In the genomic region with DNA sequence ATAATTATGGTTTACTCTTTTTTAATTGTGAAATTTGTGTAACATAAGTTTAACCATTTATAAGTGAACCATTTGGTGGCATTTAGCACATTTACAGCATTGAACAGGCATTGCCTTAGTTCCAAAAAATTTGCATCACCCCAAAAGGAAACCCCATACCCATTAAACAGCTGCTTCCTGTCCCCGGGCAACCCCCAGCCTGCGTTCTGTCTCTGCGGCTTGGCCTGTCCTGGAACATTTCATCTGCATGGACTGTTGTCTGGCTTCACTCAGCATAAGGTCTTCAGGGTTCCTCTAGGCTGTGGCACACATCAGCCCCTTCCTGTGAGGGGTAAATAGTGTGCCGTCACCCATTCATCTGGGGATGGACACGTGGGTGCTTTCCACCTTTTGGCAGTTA, we compare ENCODE assay signal across 34 cellular contexts. TPM values are rescaled to one million over a fixed set of nuclear protein-coding genes. Genes with fewer than 3 reads are reported as not detected.
DNase-seq lines count a peak whose midpoint lies in the region; ATAC-seq and TF ChIP-seq lines count a peak whose summit lies in the region.
"Had no signal": no experiment of that assay in that cellular context is flagged by ENCODE, and none has a peak within 500 bp of the region (broad histone marks: within the 10 kb centered on the region; RNA-seq: fewer than 3 reads in every experiment).

No MANE protein-coding gene starts in this region.

- no peaks in the 10 kb centered on the region for H3K9me3 ChIP-seq in OCI-LY7 (ENCODE audit: low read length)
- no peaks in the 10 kb centered on the region for H3K9me3 ChIP-seq in CD8-positive, alpha-beta memory T cell (ENCODE audit: low read length)
- H3K9me3 ChIP-seq: heart left ventricle, thoracic aorta, uterus had no signal

- peaks cover 0 to 2% (median 0%) of the 10 kb centered on the region in 3 donors for H3K36me3 Mint-ChIP-seq in CD8-positive, alpha-beta memory T cell
- H3K36me3 Mint-ChIP-seq: activated naive CD8-positive, alpha-beta T cell had no signal

- CTCF ChIA-PET in OCI-LY7 (lab: Charles Lee; ENCODE audit: unreplicated experiment) = no interaction called here
- CTCF ChIA-PET in CD8-positive, alpha-beta memory T cell (lab: Charles Lee) = interaction anchor here (1.0 kb wide), 1 partner anchor 21 kb away, joined by 3 read pairs; no protein-coding TSS in a partner anchor

- H3K27me3 ChIP-seq in CD8-positive, alpha-beta memory T cell (ENCODE audit: insufficient read depth, low read length, poor library complexity, severe bottlenecking) = no peaks in the 10 kb centered on the region
- H3K27me3 ChIP-seq: uterus had no signal

- peaks cover 52% of the 10 kb centered on the region for H3K27me3 Mint-ChIP-seq in stimulated activated naive CD8-positive, alpha-beta T cell treated with anti-CD3 and anti-CD28 coated beads, Interleukin-15, amount 100 ng/mL, for 72 hours
- peaks cover 20 to 33% of the 10 kb centered on the region in 2 donors for H3K27me3 Mint-ChIP-seq in CD8-positive, alpha-beta memory T cell

- peaks cover 0 to 5% of the 10 kb centered on the region in 2 donors for H3K9me3 Mint-ChIP-seq in stimulated activated naive CD8-positive, alpha-beta T cell treated with anti-CD3 and anti-CD28 coated beads, Interleukin-15, amount 100 ng/mL, for 72 hours
- H3K9me3 Mint-ChIP-seq in CD8-positive, alpha-beta memory T cell = no peaks in the 10 kb centered on the region
- H3K9me3 Mint-ChIP-seq: activated T-helper 2 cell treated with anti-CD3 and anti-CD28 coated beads, Interferon-gamma antibody, Interleukin-2, Interleukin-4, amounts not matched to agents 10 μg/mL and 5 μg/mL and 100 μg/mL, durations not matched to agents 14 hours and 24 hours and 36 hours; stimulated activated naive CD8-positive, alpha-beta T cell treated with anti-CD3 and anti-CD28 coated beads, Interleukin-15, Interleukin-2, amounts not matched to agents 100 ng/mL and 50 ng/mL, for 24 hours had no signal

- peaks cover 15% of the 10 kb centered on the region for H3K4me1 Mint-ChIP-seq in stimulated activated naive CD8-positive, alpha-beta T cell treated with anti-CD3 and anti-CD28 coated beads, Interleukin-15, amount 100 ng/mL, for 72 hours
- H3K4me1 Mint-ChIP-seq in CD8-positive, alpha-beta memory T cell = peaks cover 0 to 4% (median 0%) of the 10 kb centered on the region in 3 donors
- H3K4me1 Mint-ChIP-seq: activated CD4-positive, alpha-beta T cell treated with anti-CD3 and anti-CD28 coated beads for 36 hours had no signal

- H3K4me3 ChIP-seq in OCI-LY7 (ENCODE audit: low read depth, low read length, poor library complexity, severe bottlenecking) = no peak overlapping the region
- H3K4me3 ChIP-seq in CD8-positive, alpha-beta memory T cell (ENCODE audit: low read length) = no peak overlapping the region
- H3K4me3 ChIP-seq: heart left ventricle, thoracic aorta, uterus had no signal

- intact Hi-C loops in OCI-LY7 (cut with micrococcal nuclease; ENCODE audit: unreplicated experiment) = no loop called here

- ATAC-seq in stimulated activated naive CD8-positive, alpha-beta T cell treated with anti-CD3 and anti-CD28 coated beads, Interleukin-15, amount 100 ng/mL, for 72 hours = peak; percentile 68
- no peak for ATAC-seq in stimulated activated naive CD8-positive, alpha-beta T cell treated with anti-CD3 and anti-CD28 coated beads, Interleukin-15, Interleukin-2, amounts not matched to agents 100 U/mL and 50 U/mL, for 24 hours
- ATAC-seq in HG02759 (IDR thresholded peaks at IDR 0.05; ENCODE audit: unreplicated experiment) = peak; percentile 38
- no peak for ATAC-seq in GM21737 (IDR thresholded peaks at IDR 0.05; ENCODE audit: unreplicated experiment)
- ATAC-seq: activated CD4-positive, alpha-beta T cell treated with anti-CD3 and anti-CD28 coated beads for 36 hours; heart left ventricle; left ventricle myocardium superior; Panc1 had no signal

- POLR2A ChIA-PET in OCI-LY7 (lab: Charles Lee) = interaction anchor here (0.6 kb wide), 1 partner anchor 104 kb away, joined by 3 read pairs; no protein-coding TSS in a partner anchor
- POLR2A ChIA-PET in CD8-positive, alpha-beta memory T cell (lab: Charles Lee) = no interaction called here

- H3K4me1 ChIP-seq in OCI-LY7 (ENCODE audit: insufficient read depth, low read length, poor library complexity, severe bottlenecking) = peaks cover 8% of the 10 kb centered on the region
- no peaks in the 10 kb centered on the region for H3K4me1 ChIP-seq in CD8-positive, alpha-beta memory T cell (ENCODE audit: insufficient read depth, low read length)
- H3K4me1 ChIP-seq: heart left ventricle, parathyroid adenoma, uterus had no signal

- no peaks in the 10 kb centered on the region for H3K36me3 ChIP-seq in OCI-LY7 (ENCODE audit: insufficient read depth, low read length)
- no peaks in the 10 kb centered on the region for H3K36me3 ChIP-seq in CD8-positive, alpha-beta memory T cell (ENCODE audit: insufficient read depth, low read length)
- H3K36me3 ChIP-seq: heart left ventricle, thoracic aorta, uterus had no signal

- peak overlapping the region in 1 of 2 donors; percentile 80 for H3K27ac Mint-ChIP-seq in stimulated activated naive CD8-positive, alpha-beta T cell treated with anti-CD3 and anti-CD28 coated beads, Interleukin-15, amount 100 ng/mL, for 72 hours
- no peak overlapping the region for H3K27ac Mint-ChIP-seq in CD8-positive, alpha-beta memory T cell
- H3K27ac Mint-ChIP-seq: activated CD4-positive, alpha-beta T cell treated with anti-CD3 and anti-CD28 coated beads for 36 hours; activated naive CD8-positive, alpha-beta T cell; activated T-helper 2 cell treated with anti-CD3 and anti-CD28 coated beads, Interferon-gamma antibody, Interleukin-2, Interleukin-4, amounts not matched to agents 10 μg/mL and 5 μg/mL and 100 μg/mL, durations not matched to agents 14 hours and 24 hours and 36 hours; stimulated activated naive CD8-positive, alpha-beta T cell treated with anti-CD3 and anti-CD28 coated beads, Interleukin-15, Interleukin-2, amounts not matched to agents 100 ng/mL and 50 ng/mL, for 24 hours had no signal

- no peaks in the 10 kb centered on the region for H3K9me2 ChIP-seq in OCI-LY7 (ENCODE audit: insufficient read depth, low read length)

- peak in 1 of 2 donors; percentile 40 for DNase-seq in stimulated activated naive CD8-positive, alpha-beta T cell treated with anti-CD3 and anti-CD28 coated beads, Interleukin-15, amount 100 ng/mL, for 72 hours
- no peak for DNase-seq in stimulated activated naive CD8-positive, alpha-beta T cell treated with anti-CD3 and anti-CD28 coated beads, Interleukin-15, Interleukin-2, amounts not matched to agents 100 U/mL and 50 U/mL, for 24 hours
- DNase-seq in OCI-LY7 (ENCODE audit: low spot score) (no peak), dermis blood vessel endothelial cell (no peak), NCI-H1417 treated with DMSO at 0.1 percent for 48 hours (lab: John Stamatoyannopoulos, UW) (no peak)
- no peak for DNase-seq in CD8-positive, alpha-beta memory T cell
- DNase-seq: activated CD4-positive, alpha-beta T cell treated with anti-CD3 and anti-CD28 coated beads for 36 hours; activated CD8-positive, alpha-beta memory T cell treated with anti-CD3 and anti-CD28 coated beads for 24 hours; activated T-cell treated with anti-CD3 and anti-CD28 coated beads for 4 hours; anterior cingulate cortex; DMS153; foreskin melanocyte; H7; heart left ventricle; IMR-90; left ventricle myocardium superior; NCI-H1105 treated with DMSO at 0.1 percent for 48 hours; NCI-H2029 treated with DMSO at 0.1 percent for 48 hours; NCI-H345; NCI-H748 treated with DMSO at 0.1 percent for 48 hours; SHP77; small intestine; SW 1271; T-helper 9 cell; uterus had no signal

- no peak overlapping the region for H2AFZ ChIP-seq in OCI-LY7 (ENCODE audit: low read length)
- H2AFZ ChIP-seq: parathyroid adenoma had no signal

- no peaks in the 10 kb centered on the region for H3K79me2 ChIP-seq in OCI-LY7 (ENCODE audit: insufficient read depth, low read depth, low read length)
- H3K79me2 ChIP-seq: parathyroid adenoma had no signal

- no peak overlapping the region for H3K4me3 Mint-ChIP-seq in stimulated activated naive CD8-positive, alpha-beta T cell treated with anti-CD3 and anti-CD28 coated beads, Interleukin-15, amount 100 ng/mL, for 72 hours
- no peak overlapping the region for H3K4me3 Mint-ChIP-seq in CD8-positive, alpha-beta memory T cell
- H3K4me3 Mint-ChIP-seq: activated CD4-positive, alpha-beta T cell treated with anti-CD3 and anti-CD28 coated beads for 36 hours; activated naive CD8-positive, alpha-beta T cell; stimulated activated naive CD8-positive, alpha-beta T cell treated with anti-CD3 and anti-CD28 coated beads, Interleukin-15, Interleukin-2, amounts not matched to agents 100 ng/mL and 50 ng/mL, for 24 hours had no signal

- no peak overlapping the region for H3K27ac ChIP-seq in OCI-LY7 (ENCODE audit: low read depth, low read length, poor library complexity, severe bottlenecking)
- no peak overlapping the region for H3K27ac ChIP-seq in CD8-positive, alpha-beta memory T cell (ENCODE audit: low read depth, low read length)
- H3K27ac ChIP-seq: heart left ventricle, parathyroid adenoma, thoracic aorta, uterus, VCaP had no signal

- no peaks in the 10 kb centered on the region for H4K20me1 ChIP-seq in OCI-LY7 (ENCODE audit: insufficient read depth, low read length)

- no peak for TF ChIP-seq CTCF in OCI-LY7 (conservative IDR thresholded peaks at IDR 0.05; ENCODE audit: low read length)

- H3K4me2 ChIP-seq in OCI-LY7 (ENCODE audit: low read length) = peak overlapping the region; percentile 20; the same call in 1 of the 2 replicates

- no TSS peak for BruUV-seq in OCI-LY7 (replicated peaks; lab: Mats Ljungman, UMichigan)

RNA-seq across cellular contexts. Expression of gene RET, which starts 6.9 kb away (rescaled TPM):
- total RNA-seq in OCI-LY7 (2014; rRNA removed; shearing (Covaris generic)) = 0.05 TPM in 1 of 2 replicates, not detected in the other
- 0.06 TPM in 1 of 2 replicates, not detected in the other for total RNA-seq in OCI-LY7 (2022)
- under 1 TPM in 1 of 2 experiments, not detected in 1; 0.24 TPM for total RNA-seq in CD8-positive, alpha-beta memory T cell
- polyA plus RNA-seq in CD8-positive, alpha-beta memory T cell = 0.06 TPM
- total RNA-seq in dermis blood vessel endothelial cell = 1.0 and 1.2 TPM in 2 replicates

RNA-seq across cellular contexts. Expression of gene CSGALNACT2, which starts 54.5 kb away (rescaled TPM):
- total RNA-seq in OCI-LY7 (2014; rRNA removed; shearing (Covaris generic)) = 13.2 and 16.7 TPM in 2 replicates
- total RNA-seq in OCI-LY7 (2022) (33.6 and 38.8 TPM in 2 replicates), dermis blood vessel endothelial cell (10.2 and 11.7 TPM in 2 replicates)
- total RNA-seq in CD8-positive, alpha-beta memory T cell = 10 to 100 TPM; 21.0 to 21.7 TPM
- polyA plus RNA-seq in CD8-positive, alpha-beta memory T cell = 23.7 TPM

Comparison
In these comparisons a context has a peak if more than half of its experiments do, and no peak if none do; other contexts are left out.
1. ATAC-seq: peak in stimulated activated naive CD8-positive, alpha-beta T cell treated with anti-CD3 and anti-CD28 coated beads, Interleukin-15, amount 100 ng/mL, for 72 hours (single experiment) and HG02759 (single experiment); none in stimulated activated naive CD8-positive, alpha-beta T cell treated with anti-CD3 and anti-CD28 coated beads, Interleukin-15, Interleukin-2, amounts not matched to agents 100 U/mL and 50 U/mL, for 24 hours (single experiment) and GM21737 (single experiment).